In the genomic region with DNA sequence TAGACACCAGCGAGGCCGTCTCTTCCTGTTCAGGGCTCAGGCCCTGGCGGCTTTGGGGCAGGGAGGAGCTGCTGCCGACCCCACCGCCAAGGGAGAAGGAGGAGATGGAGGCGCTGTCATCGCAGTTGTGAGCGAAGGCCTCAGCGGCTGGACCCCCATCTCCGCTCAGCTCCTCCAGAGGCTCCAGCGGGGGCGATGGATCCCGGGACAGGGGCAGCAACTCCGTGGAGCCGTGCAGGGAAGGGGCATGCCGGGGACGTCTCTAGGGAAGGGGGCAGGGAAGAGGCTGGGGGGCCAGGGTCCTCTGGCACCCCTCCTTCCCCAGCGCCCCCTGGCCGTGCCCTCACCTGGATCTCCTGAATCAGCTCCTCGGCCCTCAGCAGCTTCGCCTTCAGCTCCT, we compare ENCODE assay signal across 1 cellular context.
TF ChIP-seq lines count a peak whose summit lies in the region.

No MANE protein-coding gene starts in this region.

TF ChIP-seq in K562, 482 proteins besides CTCF, POLR2A, EP300 and RAD21:
- no peak for TF ChIP-seq NR3C1 (CRISPR knock-in tag; IDR thresholded peaks at IDR 0.05)
- TF ChIP-seq, protein P1, sequence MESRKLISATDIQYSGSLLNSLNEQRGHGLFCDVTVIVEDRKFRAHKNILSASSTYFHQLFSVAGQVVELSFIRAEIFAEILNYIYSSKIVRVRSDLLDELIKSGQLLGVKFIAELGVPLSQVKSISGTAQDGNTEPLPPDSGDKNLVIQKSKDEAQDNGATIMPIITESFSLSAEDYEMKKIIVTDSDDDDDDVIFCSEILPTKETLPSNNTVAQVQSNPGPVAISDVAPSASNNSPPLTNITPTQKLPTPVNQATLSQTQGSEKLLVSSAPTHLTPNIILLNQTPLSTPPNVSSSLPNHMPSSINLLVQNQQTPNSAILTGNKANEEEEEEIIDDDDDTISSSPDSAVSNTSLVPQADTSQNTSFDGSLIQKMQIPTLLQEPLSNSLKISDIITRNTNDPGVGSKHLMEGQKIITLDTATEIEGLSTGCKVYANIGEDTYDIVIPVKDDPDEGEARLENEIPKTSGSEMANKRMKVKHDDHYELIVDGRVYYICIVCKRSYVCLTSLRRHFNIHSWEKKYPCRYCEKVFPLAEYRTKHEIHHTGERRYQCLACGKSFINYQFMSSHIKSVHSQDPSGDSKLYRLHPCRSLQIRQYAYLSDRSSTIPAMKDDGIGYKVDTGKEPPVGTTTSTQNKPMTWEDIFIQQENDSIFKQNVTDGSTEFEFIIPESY (CRISPR knock-in tag; IDR thresholded peaks at IDR 0.05), result peak; percentile 55; the same call in 1 of the 2 replicates
